ENCODE assay signal across 2 cellular contexts in genomic region chr9:123863164-123863855, GRCh38.
TF ChIP-seq lines count a peak whose summit lies in the region.

No MANE protein-coding gene starts in this region.

TF ChIP-seq in GM23338, 12 proteins besides CTCF, POLR2A, EP300 and RAD21 (continued from another document):
- no peak for TF ChIP-seq REST (IDR thresholded peaks at IDR 0.05; ENCODE audit: unreplicated experiment)
- TF ChIP-seq ZNF462 (CRISPR knock-in tag; IDR thresholded peaks at IDR 0.05), result peak; percentile 61; the same call in 1 of the 2 replicates
- TF ChIP-seq CREB1 (CRISPR knock-in tag; IDR thresholded peaks at IDR 0.05; ENCODE audit: low read depth), result 0 out of 2 replicates have a peak, but pooled peaks have one; percentile 35

TF ChIP-seq in WTC11, 78 proteins besides CTCF, POLR2A, EP300 and RAD21 (continued from another document):
- TF ChIP-seq ZNF425 (CRISPR knock-in tag; conservative IDR thresholded peaks at IDR 0.05), result no peak
- TF ChIP-seq ZMAT4 (CRISPR knock-in tag; IDR thresholded peaks at IDR 0.05), result peak; percentile 94
- TF ChIP-seq NFE2L1 (CRISPR knock-in tag; IDR thresholded peaks at IDR 0.05), result no peak
- TF ChIP-seq ZNF219 (CRISPR knock-in tag; IDR thresholded peaks at IDR 0.05; ENCODE audit: borderline replicate concordance), result no peak
- no peak for TF ChIP-seq ARID4B (CRISPR knock-in tag; IDR thresholded peaks at IDR 0.05; ENCODE audit: borderline replicate concordance)
- TF ChIP-seq EMX1 (CRISPR knock-in tag; IDR thresholded peaks at IDR 0.05), result no peak
